In the genomic region with DNA sequence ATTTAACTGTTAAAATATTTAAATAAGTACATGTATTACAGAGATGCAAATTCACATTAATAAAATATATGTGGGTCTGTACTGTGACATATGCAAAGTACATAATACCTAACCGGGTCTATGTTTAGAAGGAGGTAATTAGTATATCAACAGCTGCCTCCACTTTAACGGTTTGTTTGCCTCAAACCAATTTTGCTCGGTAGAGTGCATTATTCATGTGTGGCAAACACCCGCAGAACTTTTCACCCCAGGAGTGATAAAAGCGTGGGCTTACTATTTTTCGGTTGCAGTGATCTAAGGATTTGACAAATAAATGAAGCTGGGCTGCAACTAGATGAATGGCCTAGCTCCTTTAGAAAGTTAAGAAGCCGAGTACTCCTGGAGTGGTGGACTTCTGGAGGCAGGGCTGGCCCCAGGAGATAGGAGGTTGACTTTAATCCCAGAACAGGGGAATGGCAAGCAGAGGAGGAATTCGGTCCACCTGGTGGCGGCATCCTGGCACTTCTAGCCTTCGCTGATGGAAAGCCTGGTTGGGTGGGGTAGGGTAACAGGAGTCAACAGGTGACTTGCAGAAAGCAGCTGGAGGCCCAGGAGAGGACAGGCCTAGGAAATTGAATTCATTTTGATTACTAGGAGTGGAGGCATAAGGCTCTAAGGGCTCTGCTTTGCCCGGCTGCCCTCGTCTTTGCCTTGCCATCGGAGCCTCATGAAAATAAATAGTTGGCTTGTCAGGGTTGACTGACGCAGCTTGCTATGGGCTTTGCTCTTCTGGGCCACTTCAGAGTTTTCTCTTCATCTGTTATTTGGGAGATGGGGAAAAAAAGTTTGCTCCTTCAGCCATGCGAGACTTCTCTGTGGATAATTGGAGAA, we compare ENCODE assay signal across 8 cellular contexts. TPM values are rescaled to one million over a fixed set of nuclear protein-coding genes. Genes with fewer than 3 reads are reported as not detected.
DNase-seq lines count a peak whose midpoint lies in the region; ATAC-seq and TF ChIP-seq lines count a peak whose summit lies in the region.

No MANE protein-coding gene starts in this region.

- no peaks in the 10 kb centered on the region for H3K79me2 ChIP-seq in HCT116 (ENCODE audit: insufficient read depth, low read length)

- no peak overlapping the region for H2BK12ac ChIP-seq in neuronal stem cell (ENCODE audit: low read length)

- CTCF ChIA-PET in HCT116 (lab: Charles Lee): interaction anchor here (1.2 kb wide), 1 partner anchor 150 kb away, joined by 3 read pairs; no protein-coding TSS in a partner anchor

- no peak overlapping the region for H3K4ac ChIP-seq in neuronal stem cell (ENCODE audit: low read length)

- no peaks in the 10 kb centered on the region for H3K79me1 ChIP-seq in neuronal stem cell (ENCODE audit: low read depth, low read length)

- DNase-seq in COR-L47 (lab: John Stamatoyannopoulos, UW) (peak; percentile 67), HCT116 (ENCODE audit: low read depth, low spot score) (no peak), NCI-H510A (lab: John Stamatoyannopoulos, UW) (peak; percentile 74), cerebellum (ENCODE audit: low spot score) (peak; percentile 69), neuronal stem cell (ENCODE audit: low spot score) (peak; percentile 9), DMS114 treated with DMSO at 0.1 percent for 48 hours (lab: John Stamatoyannopoulos, UW; ENCODE audit: unreplicated experiment) (no peak), hippocampal formation (lab: John Stamatoyannopoulos, UW) (no peak), HUDEP-2 (lab: John Stamatoyannopoulos, UW; ENCODE audit: unreplicated experiment in 76 of 76) (no peak)

- H3K36me3 ChIP-seq in HCT116 (ENCODE audit: control insufficient read depth in 1 of 2, insufficient read depth in 2 of 2, low read length in 2 of 2) (no peaks in the 10 kb centered on the region), neuronal stem cell (replicated peaks in 1 of 2; ENCODE audit: control insufficient read depth in 2 of 2, insufficient read depth in 2 of 2, low read length in 2 of 2) (no peaks in the 10 kb centered on the region)

- POLR2A ChIA-PET in HCT116 (lab: Charles Lee): no interaction called here

- H4K20me1 ChIP-seq in HCT116 (ENCODE audit: insufficient read depth): no peaks in the 10 kb centered on the region

- TF ChIP-seq RAD21 in HCT116 (IDR thresholded peaks at IDR 0.05; ENCODE audit: low read depth): peak; percentile 59

- H4K8ac ChIP-seq in neuronal stem cell (ENCODE audit: low read depth, low read length): no peak overlapping the region

- no TSS peak for BruUV-seq in HCT116 (replicated peaks; lab: Mats Ljungman, UMichigan)

- H3K23ac ChIP-seq in neuronal stem cell (ENCODE audit: low read depth, low read length, poor library complexity): no peak overlapping the region

- no peak overlapping the region for H3K27ac ChIP-seq in HCT116 (ENCODE audit: low read depth, low read length)
- H3K27ac ChIP-seq in neuronal stem cell (replicated peaks; ENCODE audit: low read length): no peak overlapping the region

- peak; percentile 46 to 58 (median 49); a peak in 5 of 6 replicates for TF ChIP-seq CTCF in HCT116 (IDR thresholded peaks at IDR 0.05 in 2 of 3, conservative IDR thresholded peaks at IDR 0.05 in 1 of 3; ENCODE audit: borderline replicate concordance in 1 of 3, insufficient read depth in 1 of 3, low read depth in 2 of 3, low read length in 2 of 3)

- H4K91ac ChIP-seq in neuronal stem cell (ENCODE audit: low read depth, low read length, poor library complexity): no peak overlapping the region

- no peaks in the 10 kb centered on the region for H3K9me2 ChIP-seq in HCT116 (ENCODE audit: insufficient read depth)

- TF ChIP-seq POLR2A in HCT116 (IDR thresholded peaks at IDR 0.05; ENCODE audit: borderline replicate concordance, extremely low read depth, insufficient read depth, insufficient read length): no peak

- H2AFZ ChIP-seq in HCT116 (ENCODE audit: low read depth, low read length, poor library complexity, severe bottlenecking): no peak overlapping the region
- H2AFZ ChIP-seq in neuronal stem cell (ENCODE audit: low read length): no peak overlapping the region

- RAD21 ChIA-PET in HCT116 (lab: Charles Lee; ENCODE audit: low non-redundant PET in 1 of 2, low total read pairs in 2 of 2, uncharacterized antibody in 2 of 2, unreplicated experiment in 2 of 2): no interaction called here

- H3K18ac ChIP-seq in neuronal stem cell (ENCODE audit: low read length): no peak overlapping the region

- intact Hi-C loops in HCT116 (cut with micrococcal nuclease): loop anchor here (5.0 kb wide), 2 partner anchors 86 to 206 kb away; no protein-coding TSS in a partner anchor

- H2AK5ac ChIP-seq in neuronal stem cell (ENCODE audit: low read depth, low read length): no peak overlapping the region

- peak; percentile 23; the same call in 1 of the 2 replicates for ATAC-seq in HCT116

- H3K9ac ChIP-seq in HCT116 (ENCODE audit: low read length) (no peak overlapping the region), neuronal stem cell (ENCODE audit: low read depth, low read length, poor library complexity) (no peak overlapping the region)

- H3K27me3 ChIP-seq in HCT116 (ENCODE audit: insufficient read depth, low read length): peaks cover 11% of the 10 kb centered on the region; the same call in 1 of the 2 replicates
- peaks cover 0 to 54% (median 6%) of the 10 kb centered on the region in 3 experiments for H3K27me3 ChIP-seq in neuronal stem cell (ENCODE audit: control insufficient read depth in 3 of 3, insufficient read depth in 3 of 3, low read depth in 1 of 3, low read length in 3 of 3)

- no CpG with 5 or more reads among the region's 15 CpGs for WGBS in neuronal stem cell (ENCODE audit: extremely low coverage in 2 of 2, insufficient read length in 2 of 2, insufficient replicate concordance in 1 of 2), 2 donors

- H2BK120ac ChIP-seq in neuronal stem cell (ENCODE audit: low read depth, low read length): no peak overlapping the region

- H3K4me3 ChIP-seq in HCT116 (replicated peaks in 1 of 2; ENCODE audit: low read depth in 1 of 2, low read length in 2 of 2) (no peak overlapping the region), neuronal stem cell (ENCODE audit: low read length in 2 of 2) (no peak overlapping the region)

- H3K4me1 ChIP-seq in HCT116 (ENCODE audit: control insufficient read depth in 1 of 2, insufficient read depth in 2 of 2, low read length in 2 of 2) (peaks cover 0 to 16% of the 10 kb centered on the region in 2 experiments; a peak in 2 of 4 replicates), neuronal stem cell (ENCODE audit: control insufficient read depth in 2 of 2, insufficient read depth in 1 of 2, low read depth in 1 of 2, low read length in 2 of 2) (peaks cover 0 to 14% of the 10 kb centered on the region in 2 donors)

- H3K9me3 ChIP-seq in HCT116 (ENCODE audit: control insufficient read depth in 1 of 2, insufficient read depth in 1 of 2, low read depth in 1 of 2, low read length in 2 of 2) (no peaks in the 10 kb centered on the region), neuronal stem cell (replicated peaks in 1 of 2; ENCODE audit: control insufficient read depth in 2 of 2, insufficient read depth in 1 of 2, low read depth in 1 of 2, low read length in 2 of 2) (no peaks in the 10 kb centered on the region)

- no peak overlapping the region for H2BK15ac ChIP-seq in neuronal stem cell (ENCODE audit: low read length)

- H3K14ac ChIP-seq in neuronal stem cell (ENCODE audit: low read length): no peak overlapping the region

- H2BK5ac ChIP-seq in neuronal stem cell (ENCODE audit: low read length): no peak overlapping the region

- H3K4me2 ChIP-seq in HCT116 (ENCODE audit: low read length): no peak overlapping the region
- no peak overlapping the region for H3K4me2 ChIP-seq in neuronal stem cell (ENCODE audit: insufficient read depth, low read length, poor library complexity, severe bottlenecking)

TF ChIP-seq in HCT116, 20 proteins besides CTCF, POLR2A, EP300 and RAD21:
- TF ChIP-seq YY1 (IDR thresholded peaks at IDR 0.05; ENCODE audit: extremely low read depth, insufficient replicate concordance, low read depth, low read length): no peak
- no peak for TF ChIP-seq CEBPB (IDR thresholded peaks at IDR 0.05; ENCODE audit: low read depth)
- TF ChIP-seq, protein P1, sequence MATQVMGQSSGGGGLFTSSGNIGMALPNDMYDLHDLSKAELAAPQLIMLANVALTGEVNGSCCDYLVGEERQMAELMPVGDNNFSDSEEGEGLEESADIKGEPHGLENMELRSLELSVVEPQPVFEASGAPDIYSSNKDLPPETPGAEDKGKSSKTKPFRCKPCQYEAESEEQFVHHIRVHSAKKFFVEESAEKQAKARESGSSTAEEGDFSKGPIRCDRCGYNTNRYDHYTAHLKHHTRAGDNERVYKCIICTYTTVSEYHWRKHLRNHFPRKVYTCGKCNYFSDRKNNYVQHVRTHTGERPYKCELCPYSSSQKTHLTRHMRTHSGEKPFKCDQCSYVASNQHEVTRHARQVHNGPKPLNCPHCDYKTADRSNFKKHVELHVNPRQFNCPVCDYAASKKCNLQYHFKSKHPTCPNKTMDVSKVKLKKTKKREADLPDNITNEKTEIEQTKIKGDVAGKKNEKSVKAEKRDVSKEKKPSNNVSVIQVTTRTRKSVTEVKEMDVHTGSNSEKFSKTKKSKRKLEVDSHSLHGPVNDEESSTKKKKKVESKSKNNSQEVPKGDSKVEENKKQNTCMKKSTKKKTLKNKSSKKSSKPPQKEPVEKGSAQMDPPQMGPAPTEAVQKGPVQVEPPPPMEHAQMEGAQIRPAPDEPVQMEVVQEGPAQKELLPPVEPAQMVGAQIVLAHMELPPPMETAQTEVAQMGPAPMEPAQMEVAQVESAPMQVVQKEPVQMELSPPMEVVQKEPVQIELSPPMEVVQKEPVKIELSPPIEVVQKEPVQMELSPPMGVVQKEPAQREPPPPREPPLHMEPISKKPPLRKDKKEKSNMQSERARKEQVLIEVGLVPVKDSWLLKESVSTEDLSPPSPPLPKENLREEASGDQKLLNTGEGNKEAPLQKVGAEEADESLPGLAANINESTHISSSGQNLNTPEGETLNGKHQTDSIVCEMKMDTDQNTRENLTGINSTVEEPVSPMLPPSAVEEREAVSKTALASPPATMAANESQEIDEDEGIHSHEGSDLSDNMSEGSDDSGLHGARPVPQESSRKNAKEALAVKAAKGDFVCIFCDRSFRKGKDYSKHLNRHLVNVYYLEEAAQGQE (IDR thresholded peaks at IDR 0.05; ENCODE audit: low read depth): no peak
- no peak for TF ChIP-seq ELF1 (IDR thresholded peaks at IDR 0.05; ENCODE audit: borderline replicate concordance, low read depth)

RNA-seq across cellular contexts. Expression of a gene that starts 2.4 kb away (rescaled TPM):
- total RNA-seq in HCT116 (2021; ENCODE audit: unreplicated experiment): 5.1 TPM
- 2.0 and 3.1 TPM in 2 replicates for polyA plus RNA-seq in HCT116 (2012)
- total RNA-seq in cerebellum: 5.2 TPM
- polyA plus RNA-seq in neuronal stem cell (2013, experiment 1 of 2): 10.1 TPM
- 10.6 TPM for polyA plus RNA-seq in neuronal stem cell (2013, experiment 2 of 2)

Comparison
In these comparisons a context has a peak if more than half of its experiments do, and no peak if none do; other contexts are left out.
1. DNase-seq: peak in COR-L47 (single experiment), NCI-H510A (single experiment), cerebellum (single experiment) and neuronal stem cell (single experiment); none in HCT116 (single experiment), DMS114 treated with DMSO at 0.1 percent for 48 hours (single experiment), hippocampal formation (0 of 2) and HUDEP-2 (0 of 76).